12 cellular contexts compared by ENCODE assay signal in genomic region chr19:41864374-41864773, GRCh38. TPM values are rescaled to one million over a fixed set of nuclear protein-coding genes. Genes with fewer than 3 reads are reported as not detected.
DNase-seq lines count a peak whose midpoint lies in the region; ATAC-seq and TF ChIP-seq lines count a peak whose summit lies in the region.
"Had no signal": no experiment of that assay in that cellular context is flagged by ENCODE, and none has a peak within 500 bp of the region (broad histone marks: within the 10 kb centered on the region; RNA-seq: fewer than 3 reads in every experiment).

No MANE protein-coding gene starts in this region.

- TF ChIP-seq CTCF in OCI-LY1 (IDR thresholded peaks at IDR 0.05; ENCODE audit: low read length) (no peak), chondrocyte (IDR thresholded peaks at IDR 0.05) (no peak)

- ATAC-seq in stimulated activated effector memory CD8-positive, alpha-beta T cell treated with anti-CD3 and anti-CD28 coated beads, Interleukin-12 subunit alpha, Interleukin-12 subunit beta, amount 100 ng/mL, for 72 hours = no peak
- ATAC-seq in HG02588 (IDR thresholded peaks at IDR 0.05; ENCODE audit: unreplicated experiment) (no peak), GM18868 (IDR thresholded peaks at IDR 0.05; ENCODE audit: unreplicated experiment) (no peak)

- H3K27me3 Mint-ChIP-seq in activated T-cell treated with anti-CD3 and anti-CD28 coated beads, Interleukin-2, amount 50 U/mL, for 24 hours = no peaks in the 10 kb centered on the region
- no peaks in the 10 kb centered on the region for H3K27me3 Mint-ChIP-seq in chondrocyte (ENCODE audit: low read depth)

- no peaks in the 10 kb centered on the region for H3K9me3 Mint-ChIP-seq in activated T-cell treated with anti-CD3 and anti-CD28 coated beads, Interleukin-2, amount 50 U/mL, for 24 hours
- no peaks in the 10 kb centered on the region for H3K9me3 Mint-ChIP-seq in chondrocyte (ENCODE audit: low read depth)
- H3K9me3 Mint-ChIP-seq in stimulated activated effector memory CD8-positive, alpha-beta T cell treated with anti-CD3 and anti-CD28 coated beads, Interleukin-12 subunit alpha, Interleukin-12 subunit beta, amount 100 ng/mL, for 72 hours = no peaks in the 10 kb centered on the region

- peaks cover 89% of the 10 kb centered on the region for H3K36me3 ChIP-seq in OCI-LY1 (ENCODE audit: insufficient read depth, low read length)
- H3K36me3 ChIP-seq: ovary had no signal

- no peaks in the 10 kb centered on the region for H3K27me3 ChIP-seq in OCI-LY1 (ENCODE audit: insufficient read depth, low read length)
- H3K27me3 ChIP-seq: ovary, tibial artery had no signal

- H3K9ac ChIP-seq in OCI-LY1 (ENCODE audit: low read length) = peak overlapping the region; percentile 1; the same call in 1 of the 2 replicates

- H3K4me1 ChIP-seq in OCI-LY1 (ENCODE audit: insufficient read depth, low read length, severe bottlenecking) = peaks cover 85% of the 10 kb centered on the region

- peak overlapping the region; percentile 86 for H3K4me3 Mint-ChIP-seq in activated T-cell treated with anti-CD3 and anti-CD28 coated beads, Interleukin-2, amount 50 U/mL, for 24 hours
- no peak overlapping the region for H3K4me3 Mint-ChIP-seq in chondrocyte (ENCODE audit: unreplicated experiment)
- H3K4me3 Mint-ChIP-seq in stimulated activated effector memory CD8-positive, alpha-beta T cell treated with anti-CD3 and anti-CD28 coated beads, Interleukin-12 subunit alpha, Interleukin-12 subunit beta, amount 100 ng/mL, for 72 hours = peak overlapping the region; percentile 82

- peak overlapping the region; percentile 30 for H3K4me3 ChIP-seq in OCI-LY1 (ENCODE audit: low read depth, low read length, poor library complexity, severe bottlenecking)
- H3K4me3 ChIP-seq: ovary, tibial artery had no signal

- no peak for DNase-seq in activated T-cell treated with anti-CD3 and anti-CD28 coated beads, Interleukin-2, amount 50 U/mL, for 24 hours
- no peak for DNase-seq in activated T-cell treated with anti-CD3 and anti-CD28 coated beads, Interleukin-2, amount 50 U/mL, for 1 hour
- DNase-seq in chondrocyte (ENCODE audit: low spot score) (no peak), foreskin melanocyte (no peak)
- no peak for DNase-seq in stimulated activated effector memory CD8-positive, alpha-beta T cell treated with anti-CD3 and anti-CD28 coated beads, Interleukin-12 subunit alpha, Interleukin-12 subunit beta, amount 100 ng/mL, for 72 hours (ENCODE audit: low spot score in 2 of 2)
- DNase-seq: NCI-H446, ovary, tibial artery had no signal

- H3K4me1 Mint-ChIP-seq in activated T-cell treated with anti-CD3 and anti-CD28 coated beads, Interleukin-2, amount 50 U/mL, for 24 hours (ENCODE audit: low read depth) = peaks cover 78% of the 10 kb centered on the region
- H3K4me1 Mint-ChIP-seq in chondrocyte (ENCODE audit: low read depth) = peaks cover 53% of the 10 kb centered on the region
- H3K4me1 Mint-ChIP-seq in stimulated activated effector memory CD8-positive, alpha-beta T cell treated with anti-CD3 and anti-CD28 coated beads, Interleukin-12 subunit alpha, Interleukin-12 subunit beta, amount 100 ng/mL, for 72 hours = peaks cover 76% of the 10 kb centered on the region

- H3K9me2 ChIP-seq in OCI-LY1 (ENCODE audit: low read depth, low read length) = no peaks in the 10 kb centered on the region

- H4K20me1 ChIP-seq in OCI-LY1 (ENCODE audit: insufficient read depth, low read length) = no peaks in the 10 kb centered on the region

- H3F3A ChIP-seq in OCI-LY1 (ENCODE audit: insufficient read depth, low read length) = no peaks in the 10 kb centered on the region

- peak overlapping the region; percentile 48 for H3K27ac ChIP-seq in OCI-LY1 (ENCODE audit: low read depth, low read length, poor library complexity, severe bottlenecking)
- H3K27ac ChIP-seq: ovary, tibial artery had no signal

- no peak overlapping the region for H2AFZ ChIP-seq in OCI-LY1 (ENCODE audit: low read length)

- peaks cover 50% of the 10 kb centered on the region for H3K79me2 ChIP-seq in OCI-LY1 (ENCODE audit: insufficient read depth, low read length)

- peak overlapping the region; percentile 52; the same call in 1 of the 2 replicates for H3K4me2 ChIP-seq in OCI-LY1 (ENCODE audit: low read length)

- peaks cover 96% of the 10 kb centered on the region for H3K36me3 Mint-ChIP-seq in activated T-cell treated with anti-CD3 and anti-CD28 coated beads, Interleukin-2, amount 50 U/mL, for 24 hours (ENCODE audit: low read depth)
- peaks cover 50% of the 10 kb centered on the region for H3K36me3 Mint-ChIP-seq in chondrocyte (ENCODE audit: low read depth)
- peaks cover 100% of the 10 kb centered on the region for H3K36me3 Mint-ChIP-seq in stimulated activated effector memory CD8-positive, alpha-beta T cell treated with anti-CD3 and anti-CD28 coated beads, Interleukin-12 subunit alpha, Interleukin-12 subunit beta, amount 100 ng/mL, for 72 hours

- no peaks in the 10 kb centered on the region for H3K9me3 ChIP-seq in OCI-LY1 (ENCODE audit: low read length)
- H3K9me3 ChIP-seq: ovary, tibial artery had no signal

- H3K27ac Mint-ChIP-seq in activated T-cell treated with anti-CD3 and anti-CD28 coated beads, Interleukin-2, amount 50 U/mL, for 24 hours = peak overlapping the region; percentile 100
- peak overlapping the region; percentile 72 for H3K27ac Mint-ChIP-seq in chondrocyte (ENCODE audit: unreplicated experiment)
- H3K27ac Mint-ChIP-seq in stimulated activated effector memory CD8-positive, alpha-beta T cell treated with anti-CD3 and anti-CD28 coated beads, Interleukin-12 subunit alpha, Interleukin-12 subunit beta, amount 100 ng/mL, for 72 hours = peak overlapping the region; percentile 95

RNA-seq across cellular contexts. Expression of gene RPS19, which starts 4.3 kb away (rescaled TPM):
- 1,424 to 1,797 TPM (median 1,457 TPM) in 3 replicates for total RNA-seq in chondrocyte

RNA-seq across cellular contexts. Expression of gene CD79A, which starts 12.7 kb away (rescaled TPM):
- 0.36 TPM in 1 of 3 replicates, not detected in the others for total RNA-seq in chondrocyte

RNA-seq across cellular contexts. Expression of gene ARHGEF1, which starts 18.6 kb away (rescaled TPM):
- 70.5 to 105 TPM (median 73.2 TPM) in 3 replicates for total RNA-seq in chondrocyte

RNA-seq across cellular contexts. Expression of gene DMRTC2, which starts 19.5 kb away (rescaled TPM):
- not detected in 3 replicates for total RNA-seq in chondrocyte
- total RNA-seq: ovary; T-helper 1 cell treated with Interleukin-12 subunit alpha and Interleukin-12 subunit beta and Interleukin-4 antibody, amounts not matched to agents 30 ng/mL and 1 ng/mL, for 36 hours had no signal

RNA-seq across cellular contexts. Expression of gene LYPD4, which starts 19.9 kb away (rescaled TPM):
- total RNA-seq in chondrocyte = not detected in 3 replicates
- total RNA-seq: ovary; T-helper 1 cell treated with Interleukin-12 subunit alpha and Interleukin-12 subunit beta and Interleukin-4 antibody, amounts not matched to agents 30 ng/mL and 1 ng/mL, for 36 hours had no signal
